In genomic region chr17:45948881-45949624, GRCh38 we compare ENCODE assay signal across 9 cellular contexts. TPM values are rescaled to one million over a fixed set of nuclear protein-coding genes. Genes with fewer than 3 reads are reported as not detected.
A peak's percentile ranks its signal among the peaks of the same experiment; 100 is the strongest.
DNase-seq lines count a peak whose midpoint lies in the region; ATAC-seq and TF ChIP-seq lines count a peak whose summit lies in the region.
"Had no signal": no experiment of that assay in that cellular context is flagged by ENCODE, and none has a peak within 500 bp of the region (broad histone marks: within the 10 kb centered on the region; RNA-seq: fewer than 3 reads in every experiment).

No MANE protein-coding gene starts in this region.

- no peaks in the 10 kb centered on the region for H3K9me2 ChIP-seq in MM.1S (replicated peaks; ENCODE audit: insufficient read depth, low read length)

- peaks cover 3% of the 10 kb centered on the region; the same call in 1 of the 2 replicates for H3K27me3 ChIP-seq in MM.1S (replicated peaks; ENCODE audit: insufficient read depth, low read length)
- H3K27me3 ChIP-seq in colonic mucosa = peaks cover 11% of the 10 kb centered on the region

- H3K27ac ChIP-seq in MM.1S (ENCODE audit: low read length) = no peak overlapping the region
- no peak overlapping the region for H3K27ac ChIP-seq in colonic mucosa
- H3K27ac ChIP-seq: epithelial cell of prostate had no signal

- H3K9me3 Mint-ChIP-seq in activated CD4-positive, alpha-beta T cell treated with anti-CD3 and anti-CD28 coated beads, Interleukin-2, amount 10 ng/mL, durations not matched to agents 7 days and 5 days = no peaks in the 10 kb centered on the region

- H3K36me3 Mint-ChIP-seq in activated CD4-positive, alpha-beta T cell treated with anti-CD3 and anti-CD28 coated beads, Interleukin-2, amount 10 ng/mL, durations not matched to agents 7 days and 5 days (ENCODE audit: low read depth) = no peaks in the 10 kb centered on the region

- H2AFZ ChIP-seq in MM.1S (ENCODE audit: low read length) = peak overlapping the region; percentile 66

- H3K4me1 ChIP-seq in MM.1S (ENCODE audit: low read length) (0 out of 2 replicates have a peak, but pooled peaks cover 4% of the 10 kb centered on the region), colonic mucosa (no peaks in the 10 kb centered on the region)

- no peaks in the 10 kb centered on the region for H3K79me2 ChIP-seq in MM.1S (ENCODE audit: low read length)

- no peaks in the 10 kb centered on the region for H3F3A ChIP-seq in MM.1S (ENCODE audit: insufficient read depth, low read length)

- H3K4me3 Mint-ChIP-seq in activated CD4-positive, alpha-beta T cell treated with anti-CD3 and anti-CD28 coated beads, Interleukin-2, amount 10 ng/mL, durations not matched to agents 7 days and 5 days = no peak overlapping the region

- TF ChIP-seq CTCF in MM.1S (IDR thresholded peaks at IDR 0.05; ENCODE audit: low read length) (peak; percentile 85), colonic mucosa (IDR thresholded peaks at IDR 0.05) (peak; percentile 74)

- H3K4me2 ChIP-seq in MM.1S (ENCODE audit: low read depth, low read length) = peak overlapping the region; percentile 84

- no peaks in the 10 kb centered on the region for H3K9me3 ChIP-seq in MM.1S (replicated peaks; ENCODE audit: insufficient read depth, low read length)
- no peaks in the 10 kb centered on the region for H3K9me3 ChIP-seq in colonic mucosa

- H3K4me3 ChIP-seq in MM.1S (ENCODE audit: low read length) (peak overlapping the region; percentile 41), colonic mucosa (no peak overlapping the region)

- H3K36me3 ChIP-seq in MM.1S (replicated peaks; ENCODE audit: insufficient read depth, low read length) (no peaks in the 10 kb centered on the region), colonic mucosa (no peaks in the 10 kb centered on the region)

- DNase-seq in G401 (ENCODE audit: low spot score) = peak; percentile 63
- DNase-seq in MM.1S = peak; percentile 76
- DNase-seq in activated CD4-positive, alpha-beta T cell treated with anti-CD3 and anti-CD28 coated beads, Interleukin-2, amount 10 ng/mL, durations not matched to agents 7 days and 5 days = peak; percentile 45
- peak; percentile 61 for DNase-seq in colonic mucosa
- DNase-seq in left kidney (ENCODE audit: low read depth, low spot score) = peak; percentile 85
- DNase-seq in stimulated activated CD4-positive, alpha-beta T cell treated with anti-CD3 and anti-CD28 coated beads, Interleukin-2, amount 100 ng/mL, for 48 hours = peak; percentile 65

- intact Hi-C loops in colonic mucosa (cut with DNase I) = no loop called here

- ATAC-seq in HG02798 (IDR thresholded peaks at IDR 0.05; ENCODE audit: poor library complexity, unreplicated experiment) (no peak), HG03442 (IDR thresholded peaks at IDR 0.05; ENCODE audit: unreplicated experiment) (no peak)

- POLR2A ChIA-PET in activated CD4-positive, alpha-beta T cell treated with anti-CD3 and anti-CD28 coated beads, Interleukin-2, amount 10 ng/mL, durations not matched to agents 7 days and 5 days (lab: Charles Lee) = interaction anchor here (0.6 kb wide), 1 partner anchor 9 kb away, joined by 3 read pairs; no protein-coding TSS in a partner anchor

- no peaks in the 10 kb centered on the region for H4K20me1 ChIP-seq in MM.1S (ENCODE audit: insufficient read depth, low read length)

- CTCF ChIA-PET in activated CD4-positive, alpha-beta T cell treated with anti-CD3 and anti-CD28 coated beads, Interleukin-2, amount 10 ng/mL, durations not matched to agents 7 days and 5 days (lab: Charles Lee) = interaction anchor here (0.9 to 1.8 kb wide), 7 partner anchors 9 to 55 kb away, joined by 3 to 6 read pairs (median 3); partner anchors contain the start of gene MAPT

- no peak overlapping the region for H3K27ac Mint-ChIP-seq in activated CD4-positive, alpha-beta T cell treated with anti-CD3 and anti-CD28 coated beads, Interleukin-2, amount 10 ng/mL, durations not matched to agents 7 days and 5 days

- peak overlapping the region; percentile 24; the same call in 1 of the 2 replicates for H3K9ac ChIP-seq in MM.1S (ENCODE audit: low read length)
- no peak overlapping the region for H3K9ac ChIP-seq in colonic mucosa (ENCODE audit: low read depth in 2 of 2, low read length in 2 of 2)

- H3K27me3 Mint-ChIP-seq in activated CD4-positive, alpha-beta T cell treated with anti-CD3 and anti-CD28 coated beads, Interleukin-2, amount 10 ng/mL, durations not matched to agents 7 days and 5 days = peaks cover 32% of the 10 kb centered on the region

- peaks cover 8% of the 10 kb centered on the region for H3K4me1 Mint-ChIP-seq in activated CD4-positive, alpha-beta T cell treated with anti-CD3 and anti-CD28 coated beads, Interleukin-2, amount 10 ng/mL, durations not matched to agents 7 days and 5 days

- in situ Hi-C loops in G401 (cut with HindIII; ENCODE audit: low sequenced_read_pairs) = no loop called here

RNA-seq across cellular contexts. Expression of gene STH, which starts 50.0 kb away (rescaled TPM):
- total RNA-seq in G401 (2014; rRNA removed; shearing (Covaris generic)) = not detected in 2 replicates
- total RNA-seq in activated CD4-positive, alpha-beta T cell treated with anti-CD3 and anti-CD28 coated beads, Interleukin-2, amount 10 ng/mL, durations not matched to agents 7 days and 5 days = not detected
- total RNA-seq in colonic mucosa = not detected

RNA-seq across cellular contexts. Expression of gene MAPT, which starts 54.7 kb away (rescaled TPM):
- 0.44 TPM in 1 of 2 replicates, not detected in the other for total RNA-seq in G401 (2014; rRNA removed; shearing (Covaris generic))
- total RNA-seq in activated CD4-positive, alpha-beta T cell treated with anti-CD3 and anti-CD28 coated beads, Interleukin-2, amount 10 ng/mL, durations not matched to agents 7 days and 5 days = under 1 TPM; 0.12 to 0.46 TPM
- 1 to 10 TPM in 1 of 2 donors, under 1 TPM in 1; 0.37 to 2.9 TPM for total RNA-seq in colonic mucosa
